ENCODE assay signal across 1 cellular context in the genomic region with DNA sequence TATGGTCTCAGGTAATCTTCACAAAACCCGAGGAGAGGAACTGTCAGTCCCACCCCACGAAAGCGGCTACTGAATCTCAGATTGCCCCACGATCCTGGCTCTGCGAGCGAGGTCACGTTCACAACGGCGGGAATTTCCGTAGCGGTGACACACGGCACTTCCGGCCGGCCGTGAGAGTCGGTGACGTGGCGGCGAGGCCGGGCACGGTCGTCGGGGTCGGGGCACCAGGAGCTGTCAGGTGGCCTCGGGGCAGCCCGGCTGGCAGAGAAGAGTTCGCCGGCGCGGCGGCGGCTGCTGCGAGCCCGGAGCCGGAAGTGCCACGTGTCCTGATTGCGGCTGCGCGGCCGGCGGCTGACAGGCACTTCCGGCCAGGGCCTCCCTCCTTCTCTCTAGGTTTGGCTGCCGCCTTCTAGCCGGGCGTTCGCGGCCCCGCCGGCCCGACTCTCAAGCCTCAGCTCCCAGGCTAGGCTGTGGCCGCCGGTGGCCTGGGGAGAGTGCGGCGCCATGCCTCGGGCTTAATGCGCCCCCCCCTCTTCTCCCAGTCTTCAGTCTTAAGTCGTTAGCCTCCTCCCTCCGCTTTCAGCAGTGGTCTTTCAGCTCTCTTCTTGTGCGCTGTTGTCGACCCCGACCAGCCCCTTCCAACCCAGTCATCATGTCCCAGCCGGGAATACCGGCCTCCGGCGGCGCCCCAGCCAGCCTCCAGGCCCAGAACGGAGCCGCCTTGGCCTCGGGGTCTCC.
TF ChIP-seq lines count a peak whose summit lies in the region.

A gene (plus strand): TSS at position 361 of the 738 bp plus-strand sequence. CDS start 292 bp downstream, at position 653.

TF ChIP-seq in GM12878, 131 proteins besides CTCF, POLR2A, EP300 and RAD21 (continued from another document and continues in another):
- TF ChIP-seq, protein P1, sequence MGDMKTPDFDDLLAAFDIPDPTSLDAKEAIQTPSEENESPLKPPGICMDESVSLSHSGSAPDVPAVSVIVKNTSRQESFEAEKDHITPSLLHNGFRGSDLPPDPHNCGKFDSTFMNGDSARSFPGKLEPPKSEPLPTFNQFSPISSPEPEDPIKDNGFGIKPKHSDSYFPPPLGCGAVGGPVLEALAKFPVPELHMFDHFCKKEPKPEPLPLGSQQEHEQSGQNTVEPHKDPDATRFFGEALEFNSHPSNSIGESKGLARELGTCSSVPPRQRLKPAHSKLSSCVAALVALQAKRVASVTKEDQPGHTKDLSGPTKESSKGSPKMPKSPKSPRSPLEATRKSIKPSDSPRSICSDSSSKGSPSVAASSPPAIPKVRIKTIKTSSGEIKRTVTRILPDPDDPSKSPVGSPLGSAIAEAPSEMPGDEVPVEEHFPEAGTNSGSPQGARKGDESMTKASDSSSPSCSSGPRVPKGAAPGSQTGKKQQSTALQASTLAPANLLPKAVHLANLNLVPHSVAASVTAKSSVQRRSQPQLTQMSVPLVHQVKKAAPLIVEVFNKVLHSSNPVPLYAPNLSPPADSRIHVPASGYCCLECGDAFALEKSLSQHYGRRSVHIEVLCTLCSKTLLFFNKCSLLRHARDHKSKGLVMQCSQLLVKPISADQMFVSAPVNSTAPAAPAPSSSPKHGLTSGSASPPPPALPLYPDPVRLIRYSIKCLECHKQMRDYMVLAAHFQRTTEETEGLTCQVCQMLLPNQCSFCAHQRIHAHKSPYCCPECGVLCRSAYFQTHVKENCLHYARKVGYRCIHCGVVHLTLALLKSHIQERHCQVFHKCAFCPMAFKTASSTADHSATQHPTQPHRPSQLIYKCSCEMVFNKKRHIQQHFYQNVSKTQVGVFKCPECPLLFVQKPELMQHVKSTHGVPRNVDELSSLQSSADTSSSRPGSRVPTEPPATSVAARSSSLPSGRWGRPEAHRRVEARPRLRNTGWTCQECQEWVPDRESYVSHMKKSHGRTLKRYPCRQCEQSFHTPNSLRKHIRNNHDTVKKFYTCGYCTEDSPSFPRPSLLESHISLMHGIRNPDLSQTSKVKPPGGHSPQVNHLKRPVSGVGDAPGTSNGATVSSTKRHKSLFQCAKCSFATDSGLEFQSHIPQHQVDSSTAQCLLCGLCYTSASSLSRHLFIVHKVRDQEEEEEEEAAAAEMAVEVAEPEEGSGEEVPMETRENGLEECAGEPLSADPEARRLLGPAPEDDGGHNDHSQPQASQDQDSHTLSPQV (IDR thresholded peaks at IDR 0.05) = no peak
- TF ChIP-seq MYC (IDR thresholded peaks at IDR 0.05; ENCODE audit: insufficient read depth, insufficient read length, insufficient replicate concordance, low read length, severe bottlenecking) (peak; percentile 55), ASH2L (IDR thresholded peaks at IDR 0.05; ENCODE audit: borderline replicate concordance, low read depth) (no peak), JUND (IDR thresholded peaks at IDR 0.05; ENCODE audit: low read depth, low read length) (no peak), CBX5 (IDR thresholded peaks at IDR 0.05; ENCODE audit: low read depth) (0 out of 2 replicates have a peak, but pooled peaks have one; percentile 74), SIN3A (IDR thresholded peaks at IDR 0.05; ENCODE audit: low read depth, low read length) (no peak; the same call in none of the 2 replicates), TCF12 (IDR thresholded peaks at IDR 0.05; ENCODE audit: low read depth, low read length) (peak; percentile 45; the same call in 1 of the 2 replicates), YY1 (IDR thresholded peaks at IDR 0.05; ENCODE audit: low read depth, low read length) (peak; percentile 28; the same call in 1 of the 2 replicates), NR2C2 (IDR thresholded peaks at IDR 0.05; ENCODE audit: borderline replicate concordance, control insufficient read depth, insufficient read length, low read depth) (no peak), FOS (IDR thresholded peaks at IDR 0.05; ENCODE audit: borderline replicate concordance, extremely low read depth, insufficient read length) (no peak), ZSCAN29 (IDR thresholded peaks at IDR 0.05) (no peak), BHLHE40 (IDR thresholded peaks at IDR 0.05; ENCODE audit: borderline replicate concordance in 1 of 2, low read depth in 2 of 2, low read length in 1 of 2) (peak; percentile 97 to 99), RAD51 (IDR thresholded peaks at IDR 0.05) (peak; percentile 47; the same call in 1 of the 2 replicates), GABPA (IDR thresholded peaks at IDR 0.05; ENCODE audit: low read depth) (peak; percentile 82), POLR2AphosphoS5 (IDR thresholded peaks at IDR 0.05; ENCODE audit: low read length) (peak; percentile 97), HCFC1 (IDR thresholded peaks at IDR 0.05; ENCODE audit: low read length) (peak; percentile 55), CBX3 (IDR thresholded peaks at IDR 0.05; ENCODE audit: borderline replicate concordance, low read depth) (no peak), ATF7 (IDR thresholded peaks at IDR 0.05; ENCODE audit: low read depth) (no peak), SMARCA5 (IDR thresholded peaks at IDR 0.05) (peak; percentile 67; the same call in 1 of the 2 replicates), SREBF2 (IDR thresholded peaks at IDR 0.05; ENCODE audit: low read length) (no peak), HDAC2 (IDR thresholded peaks at IDR 0.05) (no peak), FOXK2 (IDR thresholded peaks at IDR 0.05) (no peak; the same call in 1 of the 2 replicates), RFX5 (IDR thresholded peaks at IDR 0.05; ENCODE audit: low read depth, low read length) (no peak), SIX5 (IDR thresholded peaks at IDR 0.05; ENCODE audit: low read depth, low read length, severe bottlenecking) (no peak), NFYA (IDR thresholded peaks at IDR 0.05; ENCODE audit: borderline replicate concordance, low read depth, low read length) (no peak), ZZZ3 (IDR thresholded peaks at IDR 0.05; ENCODE audit: control insufficient read depth, insufficient read length, low read depth) (no peak), TCF3 (IDR thresholded peaks at IDR 0.05; ENCODE audit: borderline replicate concordance, insufficient read depth, low read depth, low read length) (peak; percentile 82)
- TF ChIP-seq, protein P2, sequence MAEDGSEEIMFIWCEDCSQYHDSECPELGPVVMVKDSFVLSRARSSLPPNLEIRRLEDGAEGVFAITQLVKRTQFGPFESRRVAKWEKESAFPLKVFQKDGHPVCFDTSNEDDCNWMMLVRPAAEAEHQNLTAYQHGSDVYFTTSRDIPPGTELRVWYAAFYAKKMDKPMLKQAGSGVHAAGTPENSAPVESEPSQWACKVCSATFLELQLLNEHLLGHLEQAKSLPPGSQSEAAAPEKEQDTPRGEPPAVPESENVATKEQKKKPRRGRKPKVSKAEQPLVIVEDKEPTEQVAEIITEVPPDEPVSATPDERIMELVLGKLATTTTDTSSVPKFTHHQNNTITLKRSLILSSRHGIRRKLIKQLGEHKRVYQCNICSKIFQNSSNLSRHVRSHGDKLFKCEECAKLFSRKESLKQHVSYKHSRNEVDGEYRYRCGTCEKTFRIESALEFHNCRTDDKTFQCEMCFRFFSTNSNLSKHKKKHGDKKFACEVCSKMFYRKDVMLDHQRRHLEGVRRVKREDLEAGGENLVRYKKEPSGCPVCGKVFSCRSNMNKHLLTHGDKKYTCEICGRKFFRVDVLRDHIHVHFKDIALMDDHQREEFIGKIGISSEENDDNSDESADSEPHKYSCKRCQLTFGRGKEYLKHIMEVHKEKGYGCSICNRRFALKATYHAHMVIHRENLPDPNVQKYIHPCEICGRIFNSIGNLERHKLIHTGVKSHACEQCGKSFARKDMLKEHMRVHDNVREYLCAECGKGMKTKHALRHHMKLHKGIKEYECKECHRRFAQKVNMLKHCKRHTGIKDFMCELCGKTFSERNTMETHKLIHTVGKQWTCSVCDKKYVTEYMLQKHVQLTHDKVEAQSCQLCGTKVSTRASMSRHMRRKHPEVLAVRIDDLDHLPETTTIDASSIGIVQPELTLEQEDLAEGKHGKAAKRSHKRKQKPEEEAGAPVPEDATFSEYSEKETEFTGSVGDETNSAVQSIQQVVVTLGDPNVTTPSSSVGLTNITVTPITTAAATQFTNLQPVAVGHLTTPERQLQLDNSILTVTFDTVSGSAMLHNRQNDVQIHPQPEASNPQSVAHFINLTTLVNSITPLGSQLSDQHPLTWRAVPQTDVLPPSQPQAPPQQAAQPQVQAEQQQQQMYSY (CRISPR knock-in tag; IDR thresholded peaks at IDR 0.05) = no peak
- TF ChIP-seq, protein P3, sequence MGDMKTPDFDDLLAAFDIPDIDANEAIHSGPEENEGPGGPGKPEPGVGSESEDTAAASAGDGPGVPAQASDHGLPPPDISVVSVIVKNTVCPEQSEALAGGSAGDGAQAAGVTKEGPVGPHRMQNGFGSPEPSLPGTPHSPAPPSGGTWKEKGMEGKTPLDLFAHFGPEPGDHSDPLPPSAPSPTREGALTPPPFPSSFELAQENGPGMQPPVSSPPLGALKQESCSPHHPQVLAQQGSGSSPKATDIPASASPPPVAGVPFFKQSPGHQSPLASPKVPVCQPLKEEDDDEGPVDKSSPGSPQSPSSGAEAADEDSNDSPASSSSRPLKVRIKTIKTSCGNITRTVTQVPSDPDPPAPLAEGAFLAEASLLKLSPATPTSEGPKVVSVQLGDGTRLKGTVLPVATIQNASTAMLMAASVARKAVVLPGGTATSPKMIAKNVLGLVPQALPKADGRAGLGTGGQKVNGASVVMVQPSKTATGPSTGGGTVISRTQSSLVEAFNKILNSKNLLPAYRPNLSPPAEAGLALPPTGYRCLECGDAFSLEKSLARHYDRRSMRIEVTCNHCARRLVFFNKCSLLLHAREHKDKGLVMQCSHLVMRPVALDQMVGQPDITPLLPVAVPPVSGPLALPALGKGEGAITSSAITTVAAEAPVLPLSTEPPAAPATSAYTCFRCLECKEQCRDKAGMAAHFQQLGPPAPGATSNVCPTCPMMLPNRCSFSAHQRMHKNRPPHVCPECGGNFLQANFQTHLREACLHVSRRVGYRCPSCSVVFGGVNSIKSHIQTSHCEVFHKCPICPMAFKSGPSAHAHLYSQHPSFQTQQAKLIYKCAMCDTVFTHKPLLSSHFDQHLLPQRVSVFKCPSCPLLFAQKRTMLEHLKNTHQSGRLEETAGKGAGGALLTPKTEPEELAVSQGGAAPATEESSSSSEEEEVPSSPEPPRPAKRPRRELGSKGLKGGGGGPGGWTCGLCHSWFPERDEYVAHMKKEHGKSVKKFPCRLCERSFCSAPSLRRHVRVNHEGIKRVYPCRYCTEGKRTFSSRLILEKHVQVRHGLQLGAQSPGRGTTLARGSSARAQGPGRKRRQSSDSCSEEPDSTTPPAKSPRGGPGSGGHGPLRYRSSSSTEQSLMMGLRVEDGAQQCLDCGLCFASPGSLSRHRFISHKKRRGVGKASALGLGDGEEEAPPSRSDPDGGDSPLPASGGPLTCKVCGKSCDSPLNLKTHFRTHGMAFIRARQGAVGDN (IDR thresholded peaks at IDR 0.05) = peak; percentile 86
- TF ChIP-seq, protein P4, sequence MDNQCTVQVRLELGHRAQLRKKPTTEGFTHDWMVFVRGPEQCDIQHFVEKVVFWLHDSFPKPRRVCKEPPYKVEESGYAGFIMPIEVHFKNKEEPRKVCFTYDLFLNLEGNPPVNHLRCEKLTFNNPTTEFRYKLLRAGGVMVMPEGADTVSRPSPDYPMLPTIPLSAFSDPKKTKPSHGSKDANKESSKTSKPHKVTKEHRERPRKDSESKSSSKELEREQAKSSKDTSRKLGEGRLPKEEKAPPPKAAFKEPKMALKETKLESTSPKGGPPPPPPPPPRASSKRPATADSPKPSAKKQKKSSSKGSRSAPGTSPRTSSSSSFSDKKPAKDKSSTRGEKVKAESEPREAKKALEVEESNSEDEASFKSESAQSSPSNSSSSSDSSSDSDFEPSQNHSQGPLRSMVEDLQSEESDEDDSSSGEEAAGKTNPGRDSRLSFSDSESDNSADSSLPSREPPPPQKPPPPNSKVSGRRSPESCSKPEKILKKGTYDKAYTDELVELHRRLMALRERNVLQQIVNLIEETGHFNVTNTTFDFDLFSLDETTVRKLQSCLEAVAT (IDR thresholded peaks at IDR 0.05) = peak; percentile 24
- TF ChIP-seq, protein P5, sequence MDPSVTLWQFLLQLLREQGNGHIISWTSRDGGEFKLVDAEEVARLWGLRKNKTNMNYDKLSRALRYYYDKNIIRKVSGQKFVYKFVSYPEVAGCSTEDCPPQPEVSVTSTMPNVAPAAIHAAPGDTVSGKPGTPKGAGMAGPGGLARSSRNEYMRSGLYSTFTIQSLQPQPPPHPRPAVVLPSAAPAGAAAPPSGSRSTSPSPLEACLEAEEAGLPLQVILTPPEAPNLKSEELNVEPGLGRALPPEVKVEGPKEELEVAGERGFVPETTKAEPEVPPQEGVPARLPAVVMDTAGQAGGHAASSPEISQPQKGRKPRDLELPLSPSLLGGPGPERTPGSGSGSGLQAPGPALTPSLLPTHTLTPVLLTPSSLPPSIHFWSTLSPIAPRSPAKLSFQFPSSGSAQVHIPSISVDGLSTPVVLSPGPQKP (IDR thresholded peaks at IDR 0.05; ENCODE audit: low read depth, low read length) = peak; percentile 93
- TF ChIP-seq, protein P6, sequence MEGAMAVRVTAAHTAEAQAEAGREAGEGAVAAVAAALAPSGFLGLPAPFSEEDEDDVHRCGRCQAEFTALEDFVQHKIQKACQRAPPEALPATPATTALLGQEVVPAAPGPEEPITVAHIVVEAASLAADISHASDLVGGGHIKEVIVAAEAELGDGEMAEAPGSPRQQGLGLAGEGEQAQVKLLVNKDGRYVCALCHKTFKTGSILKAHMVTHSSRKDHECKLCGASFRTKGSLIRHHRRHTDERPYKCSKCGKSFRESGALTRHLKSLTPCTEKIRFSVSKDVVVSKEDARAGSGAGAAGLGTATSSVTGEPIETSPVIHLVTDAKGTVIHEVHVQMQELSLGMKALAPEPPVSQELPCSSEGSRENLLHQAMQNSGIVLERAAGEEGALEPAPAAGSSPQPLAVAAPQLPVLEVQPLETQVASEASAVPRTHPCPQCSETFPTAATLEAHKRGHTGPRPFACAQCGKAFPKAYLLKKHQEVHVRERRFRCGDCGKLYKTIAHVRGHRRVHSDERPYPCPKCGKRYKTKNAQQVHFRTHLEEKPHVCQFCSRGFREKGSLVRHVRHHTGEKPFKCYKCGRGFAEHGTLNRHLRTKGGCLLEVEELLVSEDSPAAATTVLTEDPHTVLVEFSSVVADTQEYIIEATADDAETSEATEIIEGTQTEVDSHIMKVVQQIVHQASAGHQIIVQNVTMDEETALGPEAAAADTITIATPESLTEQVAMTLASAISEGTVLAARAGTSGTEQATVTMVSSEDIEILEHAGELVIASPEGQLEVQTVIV (IDR thresholded peaks at IDR 0.05; ENCODE audit: borderline replicate concordance, partially characterized antibody) = no peak
- TF ChIP-seq, protein P7, sequence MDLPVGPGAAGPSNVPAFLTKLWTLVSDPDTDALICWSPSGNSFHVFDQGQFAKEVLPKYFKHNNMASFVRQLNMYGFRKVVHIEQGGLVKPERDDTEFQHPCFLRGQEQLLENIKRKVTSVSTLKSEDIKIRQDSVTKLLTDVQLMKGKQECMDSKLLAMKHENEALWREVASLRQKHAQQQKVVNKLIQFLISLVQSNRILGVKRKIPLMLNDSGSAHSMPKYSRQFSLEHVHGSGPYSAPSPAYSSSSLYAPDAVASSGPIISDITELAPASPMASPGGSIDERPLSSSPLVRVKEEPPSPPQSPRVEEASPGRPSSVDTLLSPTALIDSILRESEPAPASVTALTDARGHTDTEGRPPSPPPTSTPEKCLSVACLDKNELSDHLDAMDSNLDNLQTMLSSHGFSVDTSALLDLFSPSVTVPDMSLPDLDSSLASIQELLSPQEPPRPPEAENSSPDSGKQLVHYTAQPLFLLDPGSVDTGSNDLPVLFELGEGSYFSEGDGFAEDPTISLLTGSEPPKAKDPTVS (IDR thresholded peaks at IDR 0.05; ENCODE audit: low read depth, low read length) = no peak
